In genomic region chr2:238439093-238439849, GRCh38 we compare ENCODE assay signal across 8 cellular contexts. TPM values are rescaled to one million over a fixed set of nuclear protein-coding genes. Genes with fewer than 3 reads are reported as not detected.
DNase-seq lines count a peak whose midpoint lies in the region; ATAC-seq and TF ChIP-seq lines count a peak whose summit lies in the region.

No MANE protein-coding gene starts in this region.

- no peaks in the 10 kb centered on the region for H3K27me3 ChIP-seq in kidney epithelial cell (ENCODE audit: control insufficient read depth, insufficient read depth, low read length)
- no peaks in the 10 kb centered on the region for H3K27me3 ChIP-seq in ovary

- ATAC-seq in GM19395 (IDR thresholded peaks at IDR 0.05; ENCODE audit: unreplicated experiment) (no peak), GM18861 (IDR thresholded peaks at IDR 0.05; ENCODE audit: unreplicated experiment) (no peak)

- peak overlapping the region; percentile 21 for H3K27ac Mint-ChIP-seq in activated naive CD4-positive, alpha-beta T cell treated with anti-CD3 and anti-CD28 coated beads, Interleukin-2, amount 50 U/mL, for 24 hours

- DNase-seq in M059J (ENCODE audit: low read depth) (peak; percentile 97), kidney epithelial cell (ENCODE audit: low read depth) (peak; percentile 95), NCI-H446 treated with DMSO at 0.1 percent for 48 hours (lab: John Stamatoyannopoulos, UW) (no peak), ovary (no peak)
- DNase-seq in stimulated activated CD8-positive, alpha-beta memory T cell treated with anti-CD3 and anti-CD28 coated beads, Interleukin-4, amount 100 ng/mL, for 48 hours = peak; percentile 67

- peaks cover 14% of the 10 kb centered on the region for H3K4me1 ChIP-seq in ovary (ENCODE audit: insufficient read depth)

- H3K36me3 ChIP-seq in kidney epithelial cell (ENCODE audit: control insufficient read depth, insufficient read depth, low read length) = peaks cover 3% of the 10 kb centered on the region
- H3K36me3 ChIP-seq in ovary = no peaks in the 10 kb centered on the region

- H3K4me1 Mint-ChIP-seq in activated naive CD4-positive, alpha-beta T cell treated with anti-CD3 and anti-CD28 coated beads, Interleukin-2, amount 50 U/mL, for 24 hours = peaks cover 81% of the 10 kb centered on the region

- 73 to 86% (median 74%) methylated on average over 23 of the region's 23 CpGs for WGBS in ovary, 3 donors

- H3K9me3 ChIP-seq in ovary = no peaks in the 10 kb centered on the region

- H3K36me3 Mint-ChIP-seq in activated naive CD4-positive, alpha-beta T cell treated with anti-CD3 and anti-CD28 coated beads, Interleukin-2, amount 50 U/mL, for 24 hours = peaks cover 27% of the 10 kb centered on the region

- no peak for TF ChIP-seq EP300 in ovary (IDR thresholded peaks at IDR 0.05)

- intact Hi-C loops in ovary (cut with DNase I) = no loop called here

- TF ChIP-seq POLR2A in ovary (IDR thresholded peaks at IDR 0.05) = no peak

- H3K27me3 Mint-ChIP-seq in activated naive CD4-positive, alpha-beta T cell treated with anti-CD3 and anti-CD28 coated beads, Interleukin-2, amount 50 U/mL, for 24 hours = no peaks in the 10 kb centered on the region

- H3K4me3 ChIP-seq in kidney epithelial cell (ENCODE audit: low read depth, low read length) = no peak overlapping the region
- no peak overlapping the region for H3K4me3 ChIP-seq in ovary

- peak overlapping the region; percentile 5 for H3K4me3 Mint-ChIP-seq in activated naive CD4-positive, alpha-beta T cell treated with anti-CD3 and anti-CD28 coated beads, Interleukin-2, amount 50 U/mL, for 24 hours

- H3K9me3 Mint-ChIP-seq in activated naive CD4-positive, alpha-beta T cell treated with anti-CD3 and anti-CD28 coated beads, Interleukin-2, amount 50 U/mL, for 24 hours = no peaks in the 10 kb centered on the region

- no peak overlapping the region for H3K27ac ChIP-seq in ovary

- no peak for TF ChIP-seq CTCF in kidney epithelial cell (IDR thresholded peaks at IDR 0.05; ENCODE audit: insufficient read depth, low read length, poor library complexity, severe bottlenecking)
- TF ChIP-seq CTCF in ovary (IDR thresholded peaks at IDR 0.05) = no peak

RNA-seq across cellular contexts. Expression of gene ASB1, which starts 12.5 kb away (rescaled TPM):
- total RNA-seq in M059J (2014; rRNA removed; shearing (Covaris generic)) = 11.5 and 17.2 TPM in 2 replicates
- 23.0 and 44.9 TPM in 2 replicates for total RNA-seq in kidney epithelial cell
- total RNA-seq in ovary = 10 to 100 TPM in 6 of 7 donors, 1 to 10 TPM in 1; 9.3 to 34.0 (median 30.6) TPM
- 10 to 100 TPM; 18.2 to 22.6 TPM for polyA plus RNA-seq in ovary

Comparison
In these comparisons a context has a peak if more than half of its experiments do, and no peak if none do; other contexts are left out.
1. DNase-seq: peak in M059J (single experiment), kidney epithelial cell (single experiment) and stimulated activated CD8-positive, alpha-beta memory T cell treated with anti-CD3 and anti-CD28 coated beads, Interleukin-4, amount 100 ng/mL, for 48 hours (single experiment); none in NCI-H446 treated with DMSO at 0.1 percent for 48 hours (single experiment) and ovary (0 of 5).